Comparison of ENCODE assay signal across 30 cellular contexts in the genomic region with DNA sequence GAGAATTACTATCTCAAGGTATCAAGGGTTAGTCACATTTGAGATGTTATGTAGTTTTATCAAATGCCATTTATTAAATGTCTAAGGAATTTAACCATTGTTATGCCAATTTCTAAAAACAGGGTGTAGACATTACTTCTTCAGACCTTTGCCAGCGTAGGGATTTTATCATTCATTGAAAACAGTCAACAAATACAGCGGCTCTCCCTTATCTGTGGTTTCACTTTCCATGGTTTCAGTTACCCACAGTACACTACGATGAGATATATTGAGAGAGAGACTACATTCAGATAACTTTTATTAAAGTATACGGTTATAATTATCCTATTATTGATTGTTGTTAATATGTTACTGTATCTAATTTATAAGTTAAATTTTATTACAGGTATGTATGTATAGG.
"Had no signal": no experiment of that assay in that cellular context is flagged by ENCODE, and none has a peak within 500 bp of the region (broad histone marks: within the 10 kb centered on the region; RNA-seq: fewer than 3 reads in every experiment).

No MANE protein-coding gene starts in this region.

- H3K9me3 Mint-ChIP-seq: activated T-cell treated with anti-CD3 and anti-CD28 coated beads, Interleukin-2, amount 50 U/mL, for 72 hours; nephron; stimulated activated memory B cell treated with anti-CD40 and anti-IgM and Interleukin-4, amounts not matched to agents 10 μg/mL and 1 μg/mL and 100 μg/mL, for 72 hours; stimulated activated naive CD8-positive, alpha-beta T cell treated with anti-CD3 and anti-CD28 coated beads, Interleukin-15, amount 100 ng/mL, for 72 hours had no signal

- H3K4me3 ChIP-seq: adrenal gland, right lobe of liver, uterus had no signal

- H3K27me3 ChIP-seq: adrenal gland, neutrophil, right lobe of liver, uterus had no signal

- H3K4me3 Mint-ChIP-seq: activated naive CD8-positive, alpha-beta T cell; activated T-cell treated with anti-CD3 and anti-CD28 coated beads, Interleukin-2, amount 50 U/mL, for 72 hours; immature natural killer cell; nephron; stimulated activated memory B cell treated with anti-CD40 and anti-IgM and Interleukin-4, amounts not matched to agents 10 μg/mL and 1 μg/mL and 100 μg/mL, for 72 hours; stimulated activated naive CD8-positive, alpha-beta T cell treated with anti-CD3 and anti-CD28 coated beads, Interleukin-15, amount 100 ng/mL, for 72 hours; type B pancreatic cell had no signal

- H3K36me3 Mint-ChIP-seq: activated naive CD8-positive, alpha-beta T cell; immature natural killer cell; stimulated activated memory B cell treated with anti-CD40 and anti-IgM and Interleukin-4, amounts not matched to agents 10 μg/mL and 1 μg/mL and 100 μg/mL, for 72 hours; type B pancreatic cell had no signal

- H3K9me3 ChIP-seq: adrenal gland, neutrophil, right lobe of liver, uterus had no signal

- H3K4me1 Mint-ChIP-seq: immature natural killer cell; nephron; stimulated activated memory B cell treated with anti-CD40 and anti-IgM and Interleukin-4, amounts not matched to agents 10 μg/mL and 1 μg/mL and 100 μg/mL, for 72 hours; stimulated activated naive CD8-positive, alpha-beta T cell treated with anti-CD3 and anti-CD28 coated beads, Interleukin-15, amount 100 ng/mL, for 72 hours had no signal

- H3K27me3 Mint-ChIP-seq: activated naive CD8-positive, alpha-beta T cell; stimulated activated memory B cell treated with anti-CD40 and anti-IgM and Interleukin-4, amounts not matched to agents 10 μg/mL and 1 μg/mL and 100 μg/mL, for 72 hours; stimulated activated naive CD8-positive, alpha-beta T cell treated with anti-CD3 and anti-CD28 coated beads, Interleukin-15, amount 100 ng/mL, for 72 hours; type B pancreatic cell had no signal

- H3K27ac ChIP-seq: adrenal gland, neutrophil, right lobe of liver, uterus had no signal

- H3K4me1 ChIP-seq: adrenal gland, right lobe of liver, uterus had no signal

- DNase-seq: activated CD4-positive, alpha-beta T cell treated with anti-CD3 and anti-CD28 coated beads for 4 hours; activated CD4-positive, alpha-beta T cell treated with anti-CD3 and anti-CD28 coated beads, Interleukin-2, amount 50 U/mL, for 4 hours; activated naive CD4-positive, alpha-beta T cell treated with Interleukin-2 at 50 U/mL for 16 hours; activated T-cell treated with anti-CD3 and anti-CD28 coated beads for 4 hours; activated T-cell treated with anti-CD3 and anti-CD28 coated beads, Interleukin-2, amount 50 U/mL, for 72 hours; adrenal gland; dermis blood vessel endothelial cell; effector CD8-positive, alpha-beta T cell; erythroblast; foreskin fibroblast; head of caudate nucleus; hippocampal formation; immature natural killer cell; kidney; left colon; mammary epithelial cell; right lobe of liver; stimulated activated CD4-positive, alpha-beta T cell treated with anti-CD3 and anti-CD28 coated beads, Interleukin-12 subunit alpha, Interleukin-12 subunit beta, amount 100 ng/mL, for 4 hours; stimulated activated CD4-positive, alpha-beta T cell treated with anti-CD3 and anti-CD28 coated beads, Interleukin-4, amount 100 ng/mL, for 4 hours; stimulated activated CD8-positive, alpha-beta memory T cell treated with anti-CD3 and anti-CD28 coated beads, Interleukin-4, amount 100 ng/mL, for 48 hours; stimulated activated naive CD8-positive, alpha-beta T cell treated with anti-CD3 and anti-CD28 coated beads, Interleukin-15, amount 100 ng/mL, for 72 hours; substantia nigra; T-helper 2 cell; uterus had no signal

- ATAC-seq: activated T-cell treated with anti-CD3 and anti-CD28 coated beads, Interleukin-2, amount 50 U/mL, for 72 hours; left colon; right lobe of liver; stimulated activated memory B cell treated with anti-CD40 and anti-IgM and Interleukin-4, amounts not matched to agents 10 μg/mL and 1 μg/mL and 100 μg/mL, for 72 hours; stimulated activated naive CD8-positive, alpha-beta T cell treated with anti-CD3 and anti-CD28 coated beads, Interleukin-15, amount 100 ng/mL, for 72 hours had no signal

- H3K27ac Mint-ChIP-seq: activated naive CD8-positive, alpha-beta T cell; activated T-cell treated with anti-CD3 and anti-CD28 coated beads, Interleukin-2, amount 50 U/mL, for 72 hours; immature natural killer cell; nephron; stimulated activated memory B cell treated with anti-CD40 and anti-IgM and Interleukin-4, amounts not matched to agents 10 μg/mL and 1 μg/mL and 100 μg/mL, for 72 hours; stimulated activated naive CD8-positive, alpha-beta T cell treated with anti-CD3 and anti-CD28 coated beads, Interleukin-15, amount 100 ng/mL, for 72 hours; type B pancreatic cell had no signal

- FAIRE-seq: colon, kidney had no signal

- H3K36me3 ChIP-seq: adrenal gland, neutrophil, right lobe of liver, uterus had no signal
